In genomic region chr14:54398028-54398368, GRCh38 we compare ENCODE assay signal across 11 cellular contexts. TPM values are rescaled to one million over a fixed set of nuclear protein-coding genes. Genes with fewer than 3 reads are reported as not detected.
DNase-seq lines count a peak whose midpoint lies in the region; ATAC-seq, FAIRE-seq and TF ChIP-seq lines count a peak whose summit lies in the region.
"Had no signal": no experiment of that assay in that cellular context is flagged by ENCODE, and none has a peak within 500 bp of the region (broad histone marks: within the 10 kb centered on the region; RNA-seq: fewer than 3 reads in every experiment).

No MANE protein-coding gene starts in this region.

- H3K4me1 Mint-ChIP-seq in CD14-positive monocyte, result peaks cover 25% of the 10 kb centered on the region
- peaks cover 42% of the 10 kb centered on the region for H3K4me1 Mint-ChIP-seq in HFFc6 (ENCODE audit: low read depth)
- peaks cover 29% of the 10 kb centered on the region for H3K4me1 Mint-ChIP-seq in WTC11

- POLR2A ChIA-PET in WTC11 (lab: Charles Lee), result interaction anchor here (1.1 to 1.2 kb wide), 2 partner anchors 16 to 31 kb away, joined by 3 read pairs; no protein-coding TSS in a partner anchor

- H3K9me3 ChIP-seq in mucosa of rectum (ENCODE audit: control insufficient read depth in 2 of 2, low read length in 2 of 2), result no peaks in the 10 kb centered on the region
- H3K9me3 ChIP-seq in pancreas, result no peaks in the 10 kb centered on the region

- CTCF ChIA-PET in WTC11 (lab: Charles Lee), result interaction anchor here (0.6 to 7.1 kb wide), 5 partner anchors 10 to 442 kb away, joined by 3 to 71 read pairs (median 13); partner anchors contain the start of gene BMP4

- peaks cover 6 to 15% of the 10 kb centered on the region in 2 donors for H3K36me3 Mint-ChIP-seq in CD14-positive monocyte
- peaks cover 27% of the 10 kb centered on the region for H3K36me3 Mint-ChIP-seq in HFFc6 (ENCODE audit: low read depth)
- H3K36me3 Mint-ChIP-seq in WTC11, result peaks cover 20% of the 10 kb centered on the region

- DNase-seq in CD14-positive monocyte (ENCODE audit: low spot score), result no peak
- no peak for DNase-seq in HFFc6
- DNase-seq in WTC11 (ENCODE audit: low spot score), result no peak
- DNase-seq in activated effector memory CD4-positive, alpha-beta T cell treated with Interleukin-2 at 50 U/mL for 16 hours, result no peak
- DNase-seq in pancreas, result no peak
- no peak for DNase-seq in stimulated activated CD4-positive, alpha-beta T cell treated with anti-CD3 and anti-CD28 coated beads, Interleukin-4, amount 100 ng/mL, for 24 hours
- DNase-seq: activated CD4-positive, CD25-positive, alpha-beta regulatory T cell; NCI-H2227 treated with DMSO at 0.1 percent for 48 hours had no signal

- TF ChIP-seq CTCF in CD14-positive monocyte (IDR thresholded peaks at IDR 0.05) (no peak), HFFc6 (IDR thresholded peaks at IDR 0.05) (no peak), WTC11 (IDR thresholded peaks at IDR 0.05) (no peak), pancreas (IDR thresholded peaks at IDR 0.05) (no peak)

- H3K9me3 Mint-ChIP-seq in CD14-positive monocyte (peaks cover 0 to 13% (median 9%) of the 10 kb centered on the region in 7 donors), HFFc6 (peaks cover 10% of the 10 kb centered on the region), WTC11 (peaks cover 8% of the 10 kb centered on the region; the same call in 1 of the 2 replicates)

- ATAC-seq in WTC11, result no peak
- ATAC-seq in pancreas, result no peak
- ATAC-seq in HG03135 (IDR thresholded peaks at IDR 0.05; ENCODE audit: unreplicated experiment), result no peak

- H3K36me3 ChIP-seq in mucosa of rectum (ENCODE audit: control insufficient read depth in 2 of 2, insufficient read depth in 2 of 2, low read length in 2 of 2), result no peaks in the 10 kb centered on the region
- no peaks in the 10 kb centered on the region for H3K36me3 ChIP-seq in pancreas

- H3K4me3 Mint-ChIP-seq in CD14-positive monocyte (peak overlapping the region in 1 of 2 donors; percentile 83), HFFc6 (peak overlapping the region; percentile 88), WTC11 (peak overlapping the region; percentile 81)

- peaks cover 5 to 6% of the 10 kb centered on the region in 2 donors for H3K4me1 ChIP-seq in mucosa of rectum (ENCODE audit: control insufficient read depth in 2 of 2, insufficient read depth in 2 of 2, low read length in 2 of 2)
- H3K4me1 ChIP-seq in pancreas, result no peaks in the 10 kb centered on the region

- 76 to 87% methylated on average over 8 of the region's 8 CpGs for WGBS in pancreas, 2 donors

- H3K4me3 ChIP-seq in mucosa of rectum (ENCODE audit: low read length in 2 of 2) (peak overlapping the region; percentile 87 to 89), pancreas (no peak overlapping the region)

- intact Hi-C loops in CD14-positive monocyte (cut with micrococcal nuclease) (loop anchor here (5.0 kb wide), 2 partner anchors 44 to 89 kb away; partner anchors contain the start of genes CNIH1 (in 2 of the 2) and GMFB (in 1 of the 2)), pancreas (cut with DNase I) (no loop called here)

- FAIRE-seq in pancreas (lab: Jason Lieb, UNC), result no peak

- H3K27me3 Mint-ChIP-seq in CD14-positive monocyte (ENCODE audit: low read depth in 3 of 3) (peaks cover 0 to 2% (median 0%) of the 10 kb centered on the region in 3 donors), HFFc6 (ENCODE audit: insufficient read depth) (no peaks in the 10 kb centered on the region; the same call in 1 of the 2 replicates), WTC11 (ENCODE audit: low read depth) (peaks cover 11% of the 10 kb centered on the region; the same call in 1 of the 2 replicates)

- H3K27me3 ChIP-seq in mucosa of rectum (ENCODE audit: control insufficient read depth in 2 of 2, insufficient read depth in 2 of 2, low read length in 2 of 2), result no peaks in the 10 kb centered on the region
- H3K27me3 ChIP-seq in pancreas, result no peaks in the 10 kb centered on the region

- peak overlapping the region; percentile 15 to 82 for H3K9ac ChIP-seq in mucosa of rectum (ENCODE audit: low read depth in 1 of 2, low read length in 2 of 2)

- H3K27ac Mint-ChIP-seq in CD14-positive monocyte, result peak overlapping the region in 4 of 7 donors; percentile 50 to 82 (median 58)
- no peak overlapping the region for H3K27ac Mint-ChIP-seq in HFFc6
- no peak overlapping the region for H3K27ac Mint-ChIP-seq in WTC11

- H3K27ac ChIP-seq in mucosa of rectum (ENCODE audit: low read depth in 2 of 2, low read length in 2 of 2) (no peak overlapping the region), pancreas (no peak overlapping the region)
- H3K27ac ChIP-seq: parathyroid adenoma had no signal

TF ChIP-seq in WTC11, 78 proteins besides CTCF, POLR2A, EP300 and RAD21 (continues in another document):
- no peak for TF ChIP-seq TEAD4 (CRISPR knock-in tag; IDR thresholded peaks at IDR 0.05)
- TF ChIP-seq TCF7 (CRISPR knock-in tag; IDR thresholded peaks at IDR 0.05; ENCODE audit: low read depth), result no peak
- TF ChIP-seq STAT6 (CRISPR knock-in tag; conservative IDR thresholded peaks at IDR 0.05; ENCODE audit: low read depth), result no peak
- TF ChIP-seq ZNF425 (CRISPR knock-in tag; conservative IDR thresholded peaks at IDR 0.05), result no peak
- TF ChIP-seq ZNF512 (CRISPR knock-in tag; IDR thresholded peaks at IDR 0.05; ENCODE audit: borderline replicate concordance), result no peak
- TF ChIP-seq ZNF416 (CRISPR knock-in tag; IDR thresholded peaks at IDR 0.05), result no peak
- TF ChIP-seq ZNF317 (CRISPR knock-in tag; IDR thresholded peaks at IDR 0.05; ENCODE audit: borderline replicate concordance, low read depth), result no peak
- TF ChIP-seq MAX (CRISPR knock-in tag; IDR thresholded peaks at IDR 0.05), result no peak

RNA-seq across cellular contexts. Expression of gene CDKN3, which starts 1.2 kb away (rescaled TPM):
- polyA plus RNA-seq in CD14-positive monocyte (1 to 10 TPM in 1 of 2 donors, under 1 TPM in 1; 0.65 to 1.8 TPM), pancreas (1 to 10 TPM in 1 of 2 donors, under 1 TPM in 1; 0.61 to 1.0 TPM)
- 100 to 1,000 TPM in 1 of 6 experiments, 10 to 100 TPM in 5; 33.3 to 106 (median 91.8) TPM for total RNA-seq in HFFc6 (2021; fragmentation: NEBNext Ultra II Directional; extraction: Animal tissue kit (Norgen Biotek cat#: 25700))
- total RNA-seq in WTC11 (2021) (55.4 to 62.0 TPM (median 57.0 TPM) in 3 replicates), pancreas (1 to 10 TPM in 3 of 6 donors, under 1 TPM in 2, not detected in 1; 0.66 to 1.6 (median 1.1) TPM)

RNA-seq across cellular contexts. Expression of gene CNIH1, which starts 43.2 kb away (rescaled TPM):
- polyA plus RNA-seq in CD14-positive monocyte (100 to 1,000 TPM; 138 to 162 TPM), pancreas (10 to 100 TPM; 10.8 to 42.8 TPM)
- total RNA-seq in HFFc6 (2021; fragmentation: NEBNext Ultra II Directional; extraction: Animal tissue kit (Norgen Biotek cat#: 25700)), result 100 to 1,000 TPM; 158 to 212 (median 194) TPM
- total RNA-seq in WTC11 (2021) (80.7 to 93.9 TPM (median 90.8 TPM) in 3 replicates), pancreas (10 to 100 TPM; 19.7 to 43.5 (median 34.7) TPM)

Comparison
In these comparisons a context has a peak if more than half of its experiments do, and no peak if none do; other contexts are left out.
1. H3K27ac Mint-ChIP-seq: peak in CD14-positive monocyte (4 of 7); none in HFFc6 (single experiment) and WTC11 (single experiment).
2. H3K4me3 ChIP-seq: peak in mucosa of rectum (2 of 2); none in pancreas (0 of 4).
3. RNA of gene CDKN3, which starts 1.2 kb away (total RNA-seq): 33.3 to 106 TPM in HFFc6 and 55.4 to 62.0 TPM in WTC11; 0.66 to 1.6 TPM in pancreas; every median in the first group is over 10 times any median in the second.
4. intact Hi-C loops: an anchor here in CD14-positive monocyte (5.0 kb wide); none called in pancreas.